In the genomic region with DNA sequence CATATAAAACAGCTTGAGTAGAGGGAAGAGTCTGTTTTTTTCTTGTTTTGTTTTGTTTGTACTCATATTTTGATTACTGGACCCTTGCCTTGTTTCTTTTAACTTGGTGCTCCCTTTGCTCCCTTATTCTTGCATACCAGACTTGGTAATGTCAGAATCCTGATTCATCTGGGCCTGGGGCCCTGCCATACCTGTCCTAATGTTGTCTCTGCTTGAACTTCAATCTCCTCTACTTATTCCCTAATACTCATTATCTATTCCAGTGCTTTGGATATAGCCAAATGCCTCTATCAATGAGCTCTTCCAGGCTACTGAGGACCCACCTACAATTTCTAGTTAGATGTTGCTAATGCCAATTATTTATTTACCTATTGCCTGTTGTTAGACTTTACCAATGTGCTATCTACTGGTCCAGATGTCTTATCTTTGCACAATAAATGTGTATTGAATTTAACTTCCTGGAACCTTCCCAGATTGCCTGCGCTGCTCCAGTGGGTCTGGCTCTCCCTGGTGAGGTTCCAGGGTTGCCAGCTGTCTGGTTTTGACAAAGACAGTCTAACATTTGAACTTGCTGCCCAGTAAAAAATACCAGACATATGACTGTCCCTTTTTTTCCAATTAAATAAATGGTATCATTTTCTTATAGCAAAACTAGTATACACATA, we compare ENCODE assay signal across 25 cellular contexts.
DNase-seq lines count a peak whose midpoint lies in the region; TF ChIP-seq lines count a peak whose summit lies in the region.
"Had no signal": no experiment of that assay in that cellular context is flagged by ENCODE, and none has a peak within 500 bp of the region (broad histone marks: within the 10 kb centered on the region; RNA-seq: fewer than 3 reads in every experiment).

No MANE protein-coding gene starts in this region.

- H3K4me3 ChIP-seq in BE2C (ENCODE audit: low read depth, low read length) (no peak overlapping the region), SK-N-SH (ENCODE audit: low read depth in 2 of 2, low read length in 1 of 2) (no peak overlapping the region), fibroblast of the aortic adventitia (ENCODE audit: low read depth, low read length) (no peak overlapping the region), endodermal cell (ENCODE audit: low read length) (no peak overlapping the region), esophagus muscularis mucosa (no peak overlapping the region)
- H3K4me3 ChIP-seq: skin epidermis had no signal

- no peak overlapping the region for H3K4me2 ChIP-seq in SK-N-SH

- H3K4me3 Mint-ChIP-seq in endodermal cell: no peak overlapping the region
- H3K4me3 Mint-ChIP-seq: activated B cell treated with CpG ODN at 0.5 μM for 24 hours; activated naive CD8-positive, alpha-beta T cell treated with anti-CD3 and anti-CD28 coated beads, Interleukin-2, amount 10 ng/mL, durations not matched to agents 7 days and 5 days; CD4-positive, alpha-beta memory T cell; HFFc6; nephron; T-helper 17 cell had no signal

- H3F3A ChIP-seq in SK-N-SH (replicated peaks; ENCODE audit: insufficient read depth): no peaks in the 10 kb centered on the region

- H3K4me1 Mint-ChIP-seq in endodermal cell: no peaks in the 10 kb centered on the region
- H3K4me1 Mint-ChIP-seq: activated B cell treated with CpG ODN at 0.5 μM for 24 hours; activated naive CD8-positive, alpha-beta T cell treated with anti-CD3 and anti-CD28 coated beads, Interleukin-2, amount 10 ng/mL, durations not matched to agents 7 days and 5 days; T-helper 17 cell had no signal

- no peaks in the 10 kb centered on the region for H4K20me1 ChIP-seq in SK-N-SH (ENCODE audit: insufficient read depth)

- no peak for TF ChIP-seq CTCF in BE2C (IDR thresholded peaks at IDR 0.05; ENCODE audit: low read depth, low read length)
- no peak for TF ChIP-seq CTCF in SK-N-SH (IDR thresholded peaks at IDR 0.05)
- TF ChIP-seq CTCF in fibroblast of the aortic adventitia (IDR thresholded peaks at IDR 0.05; ENCODE audit: insufficient read depth, low read length): no peak
- no peak for TF ChIP-seq CTCF in endodermal cell (conservative IDR thresholded peaks at IDR 0.05)
- TF ChIP-seq CTCF in esophagus muscularis mucosa (IDR thresholded peaks at IDR 0.05): no peak

- H3K79me2 ChIP-seq in SK-N-SH (ENCODE audit: insufficient read depth): no peaks in the 10 kb centered on the region

- H3K27me3 ChIP-seq in BE2C (no peaks in the 10 kb centered on the region), SK-N-SH (ENCODE audit: insufficient read depth) (no peaks in the 10 kb centered on the region; the same call in 1 of the 2 replicates), endodermal cell (ENCODE audit: control insufficient read depth, insufficient read depth, low read length, poor library complexity, severe bottlenecking) (no peaks in the 10 kb centered on the region), esophagus muscularis mucosa (no peaks in the 10 kb centered on the region)

- H3K9me3 Mint-ChIP-seq in endodermal cell: no peaks in the 10 kb centered on the region
- H3K9me3 Mint-ChIP-seq: activated B cell treated with CpG ODN at 0.5 μM for 24 hours; activated naive CD8-positive, alpha-beta T cell treated with anti-CD3 and anti-CD28 coated beads, Interleukin-2, amount 10 ng/mL, durations not matched to agents 7 days and 5 days; CD4-positive, alpha-beta memory T cell; HFFc6; nephron had no signal

- POLR2A ChIA-PET in SK-N-SH (lab: Yijun Ruan, JAX): no interaction called here

- WGBS in SK-N-SH (ENCODE audit: low lambda C conversion rate): 44% methylated on average over 1 of the region's 1 CpG
- 100% methylated on average over 1 of the region's 1 CpG; no CpG with 5 or more reads in 1 of the 2 experiments for WGBS in endodermal cell (ENCODE audit: insufficient coverage in 1 of 2, insufficient read length in 1 of 2), 2 experiments
- WGBS in esophagus muscularis mucosa: 50% methylated on average over 1 of the region's 1 CpG

- no peaks in the 10 kb centered on the region for H3K9me2 ChIP-seq in SK-N-SH

- no peaks in the 10 kb centered on the region for H3K36me3 ChIP-seq in BE2C
- H3K36me3 ChIP-seq in SK-N-SH (replicated peaks in 1 of 2; ENCODE audit: control insufficient read depth in 1 of 2, insufficient read depth in 2 of 2, low read length in 1 of 2): no peaks in the 10 kb centered on the region
- H3K36me3 ChIP-seq in endodermal cell (ENCODE audit: control insufficient read depth, insufficient read depth, low read length): no peaks in the 10 kb centered on the region
- no peaks in the 10 kb centered on the region for H3K36me3 ChIP-seq in esophagus muscularis mucosa

- TF ChIP-seq RAD21 in SK-N-SH (IDR thresholded peaks at IDR 0.05; ENCODE audit: low read length): no peak

- H3K27ac ChIP-seq in SK-N-SH (ENCODE audit: low read depth in 2 of 2, low read length in 1 of 2): peak overlapping the region in 1 of 2 experiments; percentile 62; a peak in 2 of 4 replicates
- no peak overlapping the region for H3K27ac ChIP-seq in endodermal cell (ENCODE audit: low read depth, low read length)
- H3K27ac ChIP-seq in esophagus muscularis mucosa (replicated peaks in 1 of 4): no peak overlapping the region
- H3K27ac ChIP-seq: skin epidermis had no signal

- no peak overlapping the region for H3K9ac ChIP-seq in SK-N-SH
- H3K9ac ChIP-seq in endodermal cell (ENCODE audit: extremely low read depth, low read length, poor library complexity, severe bottlenecking): no peak overlapping the region

- H2AFZ ChIP-seq in SK-N-SH (ENCODE audit: low read depth): no peak overlapping the region

- no peaks in the 10 kb centered on the region for H3K9me3 ChIP-seq in BE2C
- H3K9me3 ChIP-seq in SK-N-SH: no peaks in the 10 kb centered on the region
- H3K9me3 ChIP-seq in endodermal cell (ENCODE audit: control insufficient read depth, low read length): no peaks in the 10 kb centered on the region
- no peaks in the 10 kb centered on the region for H3K9me3 ChIP-seq in esophagus muscularis mucosa

- TF ChIP-seq EP300 in SK-N-SH (IDR thresholded peaks at IDR 0.05; ENCODE audit: borderline replicate concordance in 1 of 2, low read depth in 1 of 2, low read length in 1 of 2) (peak in 1 of 2 experiments; percentile 55; a peak in 1 of 4 replicates), esophagus muscularis mucosa (IDR thresholded peaks at IDR 0.05) (no peak)

- DNase-seq in BE2C: peak; percentile 5
- DNase-seq in NCI-H1694 (lab: John Stamatoyannopoulos, UW): peak; percentile 34
- DNase-seq in SK-N-SH: peak; percentile 47
- DNase-seq in fibroblast of the aortic adventitia (ENCODE audit: low read depth): peak; percentile 47
- DNase-seq in endodermal cell: no peak
- no peak for DNase-seq in esophagus muscularis mucosa (ENCODE audit: extremely low spot score)
- DNase-seq in HCEC 1CT: no peak
- no peak for DNase-seq in cortex of kidney (lab: John Stamatoyannopoulos, UW)
- DNase-seq: activated B cell treated with CpG ODN at 0.5 μM for 24 hours; activated CD8-positive, alpha-beta memory T cell treated with anti-CD3 and anti-CD28 coated beads for 24 hours; activated naive CD8-positive, alpha-beta T cell treated with anti-CD3 and anti-CD28 coated beads, Interleukin-2, amount 10 ng/mL, durations not matched to agents 7 days and 5 days; CD4-positive, alpha-beta memory T cell; HFFc6; hypothalamus; Kasumi-1; kidney glomerular epithelial cell; mesendoderm; NCI-H1436 treated with DMSO at 0.1 percent for 48 hours; NCI-H510A; posterior cingulate gyrus; SIG-M5; stimulated activated CD4-positive, alpha-beta T cell treated with anti-CD3 and anti-CD28 coated beads, Interleukin-4, amount 100 ng/mL, for 24 hours; T-helper 17 cell had no signal

- H3K4me1 ChIP-seq in BE2C (no peaks in the 10 kb centered on the region), SK-N-SH (ENCODE audit: control insufficient read depth in 1 of 2, insufficient read depth in 2 of 2, low read depth in 1 of 2, low read length in 1 of 2) (no peaks in the 10 kb centered on the region; a peak in 1 of 4 replicates), endodermal cell (ENCODE audit: control insufficient read depth, insufficient read depth, low read length) (no peaks in the 10 kb centered on the region), esophagus muscularis mucosa (no peaks in the 10 kb centered on the region)

- H3K27ac Mint-ChIP-seq in endodermal cell: no peak overlapping the region
- H3K27ac Mint-ChIP-seq: activated B cell treated with CpG ODN at 0.5 μM for 24 hours; activated naive CD8-positive, alpha-beta T cell treated with anti-CD3 and anti-CD28 coated beads, Interleukin-2, amount 10 ng/mL, durations not matched to agents 7 days and 5 days; CD4-positive, alpha-beta memory T cell; HFFc6; nephron; T-helper 17 cell had no signal

- CTCF ChIA-PET in SK-N-SH (lab: Yijun Ruan, JAX): interaction anchor here (1.0 kb wide), 1 partner anchor 36 kb away, joined by 3 read pairs; no protein-coding TSS in a partner anchor

- no peak for TF ChIP-seq POLR2A in esophagus muscularis mucosa (IDR thresholded peaks at IDR 0.05; ENCODE audit: low read depth)

- H3K27me3 Mint-ChIP-seq in endodermal cell (ENCODE audit: insufficient read depth): no peaks in the 10 kb centered on the region
- H3K27me3 Mint-ChIP-seq: activated B cell treated with CpG ODN at 0.5 μM for 24 hours, T-helper 17 cell had no signal

- H3K36me3 Mint-ChIP-seq in endodermal cell (ENCODE audit: low read depth): no peaks in the 10 kb centered on the region
- H3K36me3 Mint-ChIP-seq: activated naive CD8-positive, alpha-beta T cell treated with anti-CD3 and anti-CD28 coated beads, Interleukin-2, amount 10 ng/mL, durations not matched to agents 7 days and 5 days; CD4-positive, alpha-beta memory T cell had no signal

- intact Hi-C loops in esophagus muscularis mucosa (cut with DNase I): no loop called here

TF ChIP-seq in SK-N-SH, 30 proteins besides CTCF, POLR2A, EP300 and RAD21 (continues in another document):
- TF ChIP-seq FOSL2 (IDR thresholded peaks at IDR 0.05; ENCODE audit: borderline replicate concordance, low read depth): no peak
- TF ChIP-seq, protein P1, sequence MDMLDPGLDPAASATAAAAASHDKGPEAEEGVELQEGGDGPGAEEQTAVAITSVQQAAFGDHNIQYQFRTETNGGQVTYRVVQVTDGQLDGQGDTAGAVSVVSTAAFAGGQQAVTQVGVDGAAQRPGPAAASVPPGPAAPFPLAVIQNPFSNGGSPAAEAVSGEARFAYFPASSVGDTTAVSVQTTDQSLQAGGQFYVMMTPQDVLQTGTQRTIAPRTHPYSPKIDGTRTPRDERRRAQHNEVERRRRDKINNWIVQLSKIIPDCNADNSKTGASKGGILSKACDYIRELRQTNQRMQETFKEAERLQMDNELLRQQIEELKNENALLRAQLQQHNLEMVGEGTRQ (IDR thresholded peaks at IDR 0.05; ENCODE audit: borderline replicate concordance, low read depth, low read length): no peak
- no peak for TF ChIP-seq TEAD4 (IDR thresholded peaks at IDR 0.05; ENCODE audit: borderline replicate concordance, insufficient read depth)
- TF ChIP-seq NFIC (IDR thresholded peaks at IDR 0.05; ENCODE audit: borderline replicate concordance): no peak
- TF ChIP-seq, protein P2, sequence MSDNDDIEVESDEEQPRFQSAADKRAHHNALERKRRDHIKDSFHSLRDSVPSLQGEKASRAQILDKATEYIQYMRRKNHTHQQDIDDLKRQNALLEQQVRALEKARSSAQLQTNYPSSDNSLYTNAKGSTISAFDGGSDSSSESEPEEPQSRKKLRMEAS (IDR thresholded peaks at IDR 0.05; ENCODE audit: low read depth): no peak
- peak; percentile 47 for TF ChIP-seq GATA2 (CRISPR knock-in tag; IDR thresholded peaks at IDR 0.05)
- TF ChIP-seq FOXM1 (IDR thresholded peaks at IDR 0.05; ENCODE audit: low read depth): no peak

Comparison
In these comparisons a context has a peak if more than half of its experiments do, and no peak if none do; other contexts are left out.
1. DNase-seq: peak in BE2C (single experiment), NCI-H1694 (single experiment), SK-N-SH (single experiment) and fibroblast of the aortic adventitia (single experiment); none in endodermal cell (single experiment), esophagus muscularis mucosa (single experiment), HCEC 1CT (single experiment) and cortex of kidney (single experiment).